In genomic region chr2:233082222-233082933, GRCh38 we compare ENCODE assay signal across 9 cellular contexts. TPM values are rescaled to one million over a fixed set of nuclear protein-coding genes. Genes with fewer than 3 reads are reported as not detected.
DNase-seq lines count a peak whose midpoint lies in the region; ATAC-seq lines count a peak whose summit lies in the region.
"Had no signal": no experiment of that assay in that cellular context is flagged by ENCODE, and none has a peak within 500 bp of the region (broad histone marks: within the 10 kb centered on the region; RNA-seq: fewer than 3 reads in every experiment).

No MANE protein-coding gene starts in this region.

- DNase-seq in activated CD8-positive, alpha-beta T cell treated with anti-CD3 and anti-CD28 coated beads, Interleukin-2, amount 10 ng/mL, durations not matched to agents 7 days and 5 days = no peak
- no peak for DNase-seq in stimulated activated effector memory CD8-positive, alpha-beta T cell treated with anti-CD3 and anti-CD28 coated beads, Interleukin-12 subunit alpha, Interleukin-12 subunit beta, amount 100 ng/mL, for 72 hours (ENCODE audit: low spot score in 2 of 2)
- no peak for DNase-seq in activated gamma-delta T cell (lab: John Stamatoyannopoulos, UW)
- no peak for DNase-seq in NCI-H1694 (lab: John Stamatoyannopoulos, UW)
- DNase-seq in cortex of kidney (lab: John Stamatoyannopoulos, UW) = no peak

- no peaks in the 10 kb centered on the region for H3K27me3 ChIP-seq in BLaER1

- H3K27me3 Mint-ChIP-seq in activated CD8-positive, alpha-beta T cell treated with anti-CD3 and anti-CD28 coated beads, Interleukin-2, amount 10 ng/mL, durations not matched to agents 7 days and 5 days (ENCODE audit: low read depth) = no peaks in the 10 kb centered on the region

- H3K9ac ChIP-seq in BLaER1 = peak overlapping the region; percentile 78

- peak overlapping the region; percentile 93 for H3K27ac Mint-ChIP-seq in activated CD8-positive, alpha-beta T cell treated with anti-CD3 and anti-CD28 coated beads, Interleukin-2, amount 10 ng/mL, durations not matched to agents 7 days and 5 days
- H3K27ac Mint-ChIP-seq in stimulated activated effector memory CD8-positive, alpha-beta T cell treated with anti-CD3 and anti-CD28 coated beads, Interleukin-12 subunit alpha, Interleukin-12 subunit beta, amount 100 ng/mL, for 72 hours = peak overlapping the region; percentile 91

- H4K20me1 ChIP-seq in BLaER1 = peaks cover 13% of the 10 kb centered on the region; the same call in 1 of the 2 replicates

- H3K9me3 ChIP-seq in BLaER1 = no peaks in the 10 kb centered on the region

- H3K9me3 Mint-ChIP-seq in activated CD8-positive, alpha-beta T cell treated with anti-CD3 and anti-CD28 coated beads, Interleukin-2, amount 10 ng/mL, durations not matched to agents 7 days and 5 days (ENCODE audit: insufficient read depth) = no peaks in the 10 kb centered on the region
- no peaks in the 10 kb centered on the region for H3K9me3 Mint-ChIP-seq in stimulated activated effector memory CD8-positive, alpha-beta T cell treated with anti-CD3 and anti-CD28 coated beads, Interleukin-12 subunit alpha, Interleukin-12 subunit beta, amount 100 ng/mL, for 72 hours

- peaks cover 88% of the 10 kb centered on the region for H3K36me3 Mint-ChIP-seq in activated CD8-positive, alpha-beta T cell treated with anti-CD3 and anti-CD28 coated beads, Interleukin-2, amount 10 ng/mL, durations not matched to agents 7 days and 5 days (ENCODE audit: low read depth)
- peaks cover 90% of the 10 kb centered on the region for H3K36me3 Mint-ChIP-seq in stimulated activated effector memory CD8-positive, alpha-beta T cell treated with anti-CD3 and anti-CD28 coated beads, Interleukin-12 subunit alpha, Interleukin-12 subunit beta, amount 100 ng/mL, for 72 hours

- peak overlapping the region; percentile 44; the same call in 1 of the 2 replicates for H3K4me3 ChIP-seq in BLaER1

- H3K4me1 Mint-ChIP-seq in activated CD8-positive, alpha-beta T cell treated with anti-CD3 and anti-CD28 coated beads, Interleukin-2, amount 10 ng/mL, durations not matched to agents 7 days and 5 days (ENCODE audit: low read depth) = peaks cover 94% of the 10 kb centered on the region
- peaks cover 91% of the 10 kb centered on the region for H3K4me1 Mint-ChIP-seq in stimulated activated effector memory CD8-positive, alpha-beta T cell treated with anti-CD3 and anti-CD28 coated beads, Interleukin-12 subunit alpha, Interleukin-12 subunit beta, amount 100 ng/mL, for 72 hours

- H3K4me2 ChIP-seq in BLaER1 = peak overlapping the region; percentile 89

- POLR2A ChIA-PET in activated CD8-positive, alpha-beta T cell treated with anti-CD3 and anti-CD28 coated beads, Interleukin-2, amount 10 ng/mL, durations not matched to agents 7 days and 5 days (lab: Charles Lee) = interaction anchor here (0.7 to 7.5 kb wide), 5 partner anchors 18 to 531 kb away, joined by 3 to 136 read pairs (median 5); partner anchors contain the start of gene INPP5D

- peak; percentile 42 for ATAC-seq in GM19035 (IDR thresholded peaks at IDR 0.05; ENCODE audit: unreplicated experiment)
- ATAC-seq in HG03139 (IDR thresholded peaks at IDR 0.05; ENCODE audit: unreplicated experiment) = peak; percentile 31
- peak; percentile 10 for ATAC-seq in activated CD8-positive, alpha-beta T cell treated with anti-CD3 and anti-CD28 coated beads, Interleukin-2, amount 10 ng/mL, durations not matched to agents 7 days and 5 days
- peak; percentile 66 for ATAC-seq in stimulated activated effector memory CD8-positive, alpha-beta T cell treated with anti-CD3 and anti-CD28 coated beads, Interleukin-12 subunit alpha, Interleukin-12 subunit beta, amount 100 ng/mL, for 72 hours

- CTCF ChIA-PET in activated CD8-positive, alpha-beta T cell treated with anti-CD3 and anti-CD28 coated beads, Interleukin-2, amount 10 ng/mL, durations not matched to agents 7 days and 5 days (lab: Charles Lee) = interaction anchor here (1.2 to 3.1 kb wide), 7 partner anchors 17 to 186 kb away, joined by 4 to 24 read pairs (median 9); partner anchors contain the start of genes ATG16L1 and INPP5D

- H3K4me1 ChIP-seq in BLaER1 = peaks cover 95% of the 10 kb centered on the region

- peaks cover 57% of the 10 kb centered on the region for H3K36me3 ChIP-seq in BLaER1

- H3K27ac ChIP-seq in BLaER1 = peak overlapping the region; percentile 90

- peak overlapping the region; percentile 67 for H3K4me3 Mint-ChIP-seq in activated CD8-positive, alpha-beta T cell treated with anti-CD3 and anti-CD28 coated beads, Interleukin-2, amount 10 ng/mL, durations not matched to agents 7 days and 5 days
- H3K4me3 Mint-ChIP-seq in stimulated activated effector memory CD8-positive, alpha-beta T cell treated with anti-CD3 and anti-CD28 coated beads, Interleukin-12 subunit alpha, Interleukin-12 subunit beta, amount 100 ng/mL, for 72 hours = peak overlapping the region; percentile 67

RNA-seq across cellular contexts. Expression of gene INPP5D, which starts 22.2 kb away (rescaled TPM):
- 100 to 1,000 TPM; 108 to 122 TPM for total RNA-seq in activated CD8-positive, alpha-beta T cell treated with anti-CD3 and anti-CD28 coated beads, Interleukin-2, amount 10 ng/mL, durations not matched to agents 7 days and 5 days

RNA-seq across cellular contexts. Expression of gene NEU2, which starts 49.9 kb away (rescaled TPM):
- total RNA-seq in activated CD8-positive, alpha-beta T cell treated with anti-CD3 and anti-CD28 coated beads, Interleukin-2, amount 10 ng/mL, durations not matched to agents 7 days and 5 days = not detected
- total RNA-seq: lung microvascular endothelial cell had no signal

Comparison
In these comparisons a context has a peak if more than half of its experiments do, and no peak if none do; other contexts are left out.
1. ATAC-seq: peak in every context shown above with its lines; median percentile 66 in stimulated activated effector memory CD8-positive, alpha-beta T cell treated with anti-CD3 and anti-CD28 coated beads, Interleukin-12 subunit alpha, Interleukin-12 subunit beta, amount 100 ng/mL, for 72 hours; 42 in GM19035; 31 in HG03139; 10 in activated CD8-positive, alpha-beta T cell treated with anti-CD3 and anti-CD28 coated beads, Interleukin-2, amount 10 ng/mL, durations not matched to agents 7 days and 5 days.